In genomic region chr4:27986476-27986875, GRCh38 we compare ENCODE assay signal across 17 cellular contexts.
"Had no signal": no experiment of that assay in that cellular context is flagged by ENCODE, and none has a peak within 500 bp of the region (broad histone marks: within the 10 kb centered on the region; RNA-seq: fewer than 3 reads in every experiment).

No MANE protein-coding gene starts in this region.

- H3K36me3 ChIP-seq: heart left ventricle, neutrophil had no signal

- H3K27me3 ChIP-seq: foreskin keratinocyte, heart left ventricle, neutrophil had no signal

- DNase-seq: erythroblast; foreskin keratinocyte; heart left ventricle; hippocampal formation; left colon; left ventricle myocardium superior; mesendoderm; naive thymus-derived CD4-positive, alpha-beta T cell; nephron progenitor cell; posterior cingulate gyrus; small intestine; stimulated activated CD4-positive, alpha-beta T cell treated with anti-CD3 and anti-CD28 coated beads, Interleukin-2, amount 100 ng/mL, for 48 hours; stimulated activated naive CD4-positive, alpha-beta T cell treated with Interleukin-2 at 50 U/mL for 16 hours; trophoblast cell had no signal

- ATAC-seq: foreskin keratinocyte; heart left ventricle; left colon; left ventricle myocardium superior; naive thymus-derived CD4-positive, alpha-beta T cell had no signal

- H3K9me3 ChIP-seq: heart left ventricle, neutrophil had no signal

- H3K27ac ChIP-seq: foreskin keratinocyte, heart left ventricle, neutrophil had no signal

- H3K4me3 ChIP-seq: heart left ventricle, lung had no signal

- H3K4me1 ChIP-seq: foreskin keratinocyte, heart left ventricle had no signal

- FAIRE-seq: small intestine, urothelium cell line had no signal
